Comparison of ENCODE assay signal across 25 cellular contexts in the genomic region with DNA sequence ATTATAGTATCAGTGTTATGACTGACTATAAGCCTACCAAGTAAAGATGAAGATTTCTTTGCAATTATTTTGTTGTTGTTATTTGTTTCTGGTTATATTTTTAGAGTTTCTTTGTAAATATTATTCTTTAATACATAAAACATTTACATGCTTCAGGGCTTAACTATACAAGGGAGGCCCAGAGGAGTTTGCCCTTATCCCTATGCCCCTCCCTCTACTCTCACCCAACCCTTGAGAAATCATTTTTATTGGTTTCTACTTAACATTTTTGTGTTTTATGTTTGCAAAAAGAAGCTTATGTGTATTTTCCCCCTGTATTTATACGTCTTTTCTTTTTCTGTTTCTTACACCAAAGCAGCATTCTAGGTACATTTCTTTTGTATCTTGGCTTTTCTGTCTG.
"Had no signal": no experiment of that assay in that cellular context is flagged by ENCODE, and none has a peak within 500 bp of the region (broad histone marks: within the 10 kb centered on the region; RNA-seq: fewer than 3 reads in every experiment).

No MANE protein-coding gene starts in this region.

- H3K9me3 ChIP-seq: MG63, SJSA1, SK-N-SH had no signal

- H3K27me3 ChIP-seq: MG63, SJSA1 had no signal

- H3K4me3 ChIP-seq: MG63, SJSA1 had no signal

- H3K9ac ChIP-seq: SK-N-SH had no signal

- H3K4me1 ChIP-seq: SJSA1 had no signal

- DNase-seq: IMR-90, Karpas-422, KG1, MG63, NCI-H1092, NCI-H1105 treated with DMSO at 0.1 percent for 48 hours, NCI-H1417 treated with DMSO at 0.1 percent for 48 hours, NCI-H146, NCI-H1694 treated with DMSO at 0.1 percent for 48 hours, NCI-H1930, NCI-H2081, NCI-H2107, NCI-H226, NCI-H446, NCI-H510A, NCI-H524 treated with DMSO at 0.1 percent for 48 hours, NCI-H69, NCI-H774, Right ventricle myocardium superior, RPMI8226, SIG-M5, SK-N-SH, SW 1271 had no signal

- H3K36me3 ChIP-seq: MG63, SJSA1 had no signal

- H3K27ac ChIP-seq: SJSA1 had no signal

- ATAC-seq: HepG2 had no signal
